8 cellular contexts compared by ENCODE assay signal in the genomic region with DNA sequence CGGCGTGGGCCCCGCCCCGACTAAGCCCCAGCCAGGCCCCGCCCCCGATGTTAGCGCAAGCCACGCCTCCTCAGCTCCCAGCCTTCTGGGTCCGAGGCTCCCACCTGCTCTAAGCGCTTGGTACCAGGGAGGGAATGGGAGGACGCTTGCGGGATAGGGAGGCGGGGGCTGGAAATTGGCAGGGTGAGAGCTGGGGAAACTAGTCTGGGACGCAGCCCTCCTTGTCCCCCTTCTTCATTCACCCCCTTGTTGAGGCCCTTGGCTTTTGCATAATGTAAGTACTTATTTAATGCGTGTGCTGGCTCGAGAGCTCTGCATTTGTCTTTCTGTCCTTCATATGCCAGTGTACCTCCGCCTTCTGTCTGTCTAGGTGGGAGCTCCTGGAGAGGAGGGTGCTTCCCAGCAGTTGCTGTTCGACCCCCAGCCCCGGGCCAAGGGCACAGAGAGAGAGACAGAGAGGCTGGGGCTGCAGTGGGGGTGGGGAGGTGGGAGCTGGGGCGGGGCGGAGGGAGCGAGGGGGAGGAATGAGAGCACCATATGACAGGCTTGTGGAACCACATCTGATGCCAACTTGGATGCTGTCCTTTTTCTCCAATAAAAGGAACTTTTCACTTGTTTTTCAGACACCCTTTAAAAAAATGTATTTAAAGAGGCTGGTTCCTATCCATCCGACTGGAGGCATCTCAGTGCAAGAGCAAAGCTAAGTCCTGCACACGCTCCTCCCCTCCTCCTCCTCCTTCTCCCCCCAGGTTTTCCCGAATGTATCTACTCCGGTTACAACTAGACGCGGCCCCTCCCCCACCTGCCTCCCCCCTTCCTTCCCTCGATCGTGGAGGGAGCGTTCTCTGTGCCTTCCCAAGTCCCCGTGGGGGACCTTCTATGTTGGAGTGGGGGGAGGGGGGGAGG. TPM values are rescaled to one million over a fixed set of nuclear protein-coding genes. Genes with fewer than 3 reads are reported as not detected.
DNase-seq lines count a peak whose midpoint lies in the region; ATAC-seq and TF ChIP-seq lines count a peak whose summit lies in the region.

No MANE protein-coding gene starts in this region.

- H3K9me3 ChIP-seq in endodermal cell (ENCODE audit: control insufficient read depth, low read length) = no peaks in the 10 kb centered on the region
- H3K9me3 ChIP-seq in mesodermal cell (ENCODE audit: control insufficient read depth, low read length) = no peaks in the 10 kb centered on the region

- H3K27ac ChIP-seq in endodermal cell (ENCODE audit: low read depth, low read length) = peak overlapping the region; percentile 58
- peak overlapping the region; percentile 41 for H3K27ac ChIP-seq in mesodermal cell (ENCODE audit: low read depth, low read length, severe bottlenecking)

- peaks cover 10% of the 10 kb centered on the region for H3K4me1 Mint-ChIP-seq in endodermal cell

- H3K27me3 ChIP-seq in endodermal cell (ENCODE audit: control insufficient read depth, insufficient read depth, low read length, poor library complexity, severe bottlenecking) = no peaks in the 10 kb centered on the region

- H3K4me1 ChIP-seq in endodermal cell (ENCODE audit: control insufficient read depth, insufficient read depth, low read length) = peaks cover 10% of the 10 kb centered on the region
- H3K4me1 ChIP-seq in mesodermal cell (ENCODE audit: control insufficient read depth, insufficient read depth, low read length, poor library complexity, severe bottlenecking) = peaks cover 2% of the 10 kb centered on the region

- no peaks in the 10 kb centered on the region for H3K36me3 Mint-ChIP-seq in endodermal cell (ENCODE audit: low read depth)

- H3K27ac Mint-ChIP-seq in endodermal cell = no peak overlapping the region

- H3K4me3 ChIP-seq in endodermal cell (ENCODE audit: low read length) = peak overlapping the region; percentile 83
- peak overlapping the region; percentile 50 for H3K4me3 ChIP-seq in mesodermal cell (ENCODE audit: extremely low read depth, insufficient read depth, low read length, poor library complexity, severe bottlenecking)

- 0% methylated on average over 4 to 25 of the region's 32 CpGs for WGBS in endodermal cell (ENCODE audit: insufficient coverage in 1 of 2, insufficient read length in 1 of 2), 2 experiments
- WGBS in mesodermal cell (ENCODE audit: insufficient coverage in 2 of 2), 2 experiments = 1 to 5% methylated on average over 4 to 15 of the region's 32 CpGs

- H3K36me3 ChIP-seq in endodermal cell (ENCODE audit: control insufficient read depth, insufficient read depth, low read length) (no peaks in the 10 kb centered on the region), mesodermal cell (ENCODE audit: control insufficient read depth, insufficient read depth, low read length) (no peaks in the 10 kb centered on the region)

- DNase-seq in 8988T (peak; percentile 91), NOMO-1 treated with DMSO at 0.1 percent for 48 hours (lab: John Stamatoyannopoulos, UW; ENCODE audit: unreplicated experiment) (peak; percentile 66), endodermal cell (peak; percentile 99)
- peak; percentile 43 for DNase-seq in activated CD8-positive, alpha-beta memory T cell treated with anti-CD3 and anti-CD28 coated beads, Interleukin-2, amount 50 U/mL, for 1 hour (ENCODE audit: extremely low read depth)
- peak; percentile 64 for DNase-seq in stimulated activated CD8-positive, alpha-beta memory T cell treated with anti-CD3 and anti-CD28 coated beads, Interleukin-15, amount 100 ng/mL, for 24 hours (ENCODE audit: low read depth)

- H3K27me3 Mint-ChIP-seq in endodermal cell (ENCODE audit: insufficient read depth) = peaks cover 10% of the 10 kb centered on the region

- peak overlapping the region; percentile 51 for H3K4me3 Mint-ChIP-seq in endodermal cell

- ATAC-seq in GM18909 (IDR thresholded peaks at IDR 0.05; ENCODE audit: poor library complexity, unreplicated experiment) = peak; percentile 64
- peak; percentile 46 for ATAC-seq in HG03460 (IDR thresholded peaks at IDR 0.05; ENCODE audit: unreplicated experiment)

- peak overlapping the region; percentile 15 for H3K9ac ChIP-seq in endodermal cell (ENCODE audit: extremely low read depth, low read length, poor library complexity, severe bottlenecking)

- H3K9me3 Mint-ChIP-seq in endodermal cell = no peaks in the 10 kb centered on the region

- no peak for TF ChIP-seq CTCF in endodermal cell (conservative IDR thresholded peaks at IDR 0.05)

RNA-seq across cellular contexts. Expression of a gene that starts 25.6 kb away (rescaled TPM):
- 1 to 10 TPM in 1 of 2 donors, under 1 TPM in 1; 0.80 to 1.4 TPM for total RNA-seq in endodermal cell
- polyA plus RNA-seq in endodermal cell (2013, experiment 1 of 2) = 3.7 TPM
- polyA plus RNA-seq in endodermal cell (2013, experiment 2 of 2) = 3.5 TPM
- polyA plus RNA-seq in mesodermal cell (2013, experiment 1 of 2) = 2.2 TPM
- polyA plus RNA-seq in mesodermal cell (2013, experiment 2 of 2) = 3.4 TPM

Comparison
In these comparisons a context has a peak if more than half of its experiments do, and no peak if none do; other contexts are left out.
1. Peak in every context shown above with its lines: DNase-seq, ATAC-seq, H3K4me3 ChIP-seq and H3K27ac ChIP-seq.
2. DNase-seq: peak in every context shown above with its lines; median percentile 99 in endodermal cell; 91 in 8988T; 66 in NOMO-1 treated with DMSO at 0.1 percent for 48 hours; 64 in stimulated activated CD8-positive, alpha-beta memory T cell treated with anti-CD3 and anti-CD28 coated beads, Interleukin-15, amount 100 ng/mL, for 24 hours; 43 in activated CD8-positive, alpha-beta memory T cell treated with anti-CD3 and anti-CD28 coated beads, Interleukin-2, amount 50 U/mL, for 1 hour.